In the genomic region with DNA sequence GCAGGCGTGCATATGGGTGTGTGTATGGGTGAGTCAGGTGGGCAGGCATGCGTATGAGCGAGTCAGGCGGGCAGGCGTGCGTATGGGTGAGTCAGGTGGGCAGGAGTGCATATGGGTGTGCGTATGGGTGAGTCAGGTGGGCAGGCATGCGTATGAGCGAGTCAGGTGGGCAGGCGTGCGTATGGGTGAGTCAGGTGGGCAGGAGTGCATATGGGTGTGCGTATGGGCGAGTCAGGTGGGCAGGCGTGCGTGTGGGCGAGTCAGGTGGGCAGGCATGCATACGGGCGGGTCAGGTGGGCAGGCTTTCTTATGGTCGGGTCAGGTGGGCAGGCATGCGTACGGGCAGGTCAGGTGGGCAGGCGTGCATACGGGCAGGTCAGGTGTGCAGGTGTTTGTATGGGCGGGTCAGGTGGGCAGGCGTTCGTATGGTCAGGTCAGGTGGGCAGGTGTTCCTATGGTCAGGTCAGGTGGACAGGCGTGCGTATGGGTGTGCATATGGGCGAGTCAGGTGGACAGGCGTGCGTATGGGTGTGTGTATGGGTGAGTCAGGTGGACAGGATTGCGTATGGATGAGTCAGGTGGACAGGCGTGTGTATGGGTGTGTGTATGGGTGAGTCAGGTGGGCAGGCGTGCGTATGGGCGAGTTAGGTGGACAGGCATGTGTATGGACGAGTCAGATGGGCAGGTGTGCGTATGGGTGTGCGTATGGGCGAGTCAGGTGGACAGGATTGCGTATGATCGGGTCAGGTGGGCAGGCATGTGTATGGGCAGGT, we compare ENCODE assay signal across 1 cellular context.
TF ChIP-seq lines count a peak whose summit lies in the region.

No MANE protein-coding gene starts in this region.

TF ChIP-seq in H1, 55 proteins besides CTCF, POLR2A, EP300 and RAD21:
- TF ChIP-seq POU5F1 (IDR thresholded peaks at IDR 0.05; ENCODE audit: low read depth, low read length) (no peak), TAF1 (IDR thresholded peaks at IDR 0.05; ENCODE audit: low read depth, low read length) (no peak), POLR2AphosphoS5 (IDR thresholded peaks at IDR 0.05; ENCODE audit: low read depth, low read length) (no peak), GABPA (IDR thresholded peaks at IDR 0.05; ENCODE audit: borderline replicate concordance, insufficient read depth, low read length) (no peak)
